ENCODE assay signal across 17 cellular contexts in the genomic region with DNA sequence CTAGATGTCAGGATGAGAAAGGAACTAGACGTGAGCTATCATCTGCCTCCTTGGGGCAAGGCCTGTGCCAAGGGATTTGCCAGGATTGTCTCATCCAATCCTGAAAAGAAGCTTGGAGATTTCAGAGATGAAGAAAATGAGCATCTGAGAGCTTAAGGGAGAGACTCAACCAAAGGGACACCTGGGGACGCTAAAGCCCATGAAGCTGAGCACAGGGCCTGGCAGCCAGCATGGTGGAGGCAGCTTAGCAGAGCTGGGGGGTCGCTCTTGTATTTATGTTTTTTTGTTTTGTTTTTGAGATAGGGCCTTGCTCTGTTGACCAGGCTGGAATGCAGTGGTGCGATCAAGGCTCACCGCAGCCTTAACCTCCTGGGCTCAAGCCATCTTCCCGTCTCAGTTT. TPM values are rescaled to one million over a fixed set of nuclear protein-coding genes. Genes with fewer than 3 reads are reported as not detected.
DNase-seq lines count a peak whose midpoint lies in the region; ATAC-seq and TF ChIP-seq lines count a peak whose summit lies in the region.
"Had no signal": no experiment of that assay in that cellular context is flagged by ENCODE, and none has a peak within 500 bp of the region (broad histone marks: within the 10 kb centered on the region; RNA-seq: fewer than 3 reads in every experiment).

No MANE protein-coding gene starts in this region.

- H3K9me2 ChIP-seq in SK-N-SH: no peaks in the 10 kb centered on the region

- H3K4me3 Mint-ChIP-seq in endodermal cell (no peak overlapping the region), neural progenitor cell (peak overlapping the region; percentile 2)
- H3K4me3 Mint-ChIP-seq: CD14-positive monocyte had no signal

- H3K4me3 ChIP-seq in endodermal cell (ENCODE audit: low read length) (no peak overlapping the region), neural progenitor cell (no peak overlapping the region), sigmoid colon (no peak overlapping the region), SK-N-SH (ENCODE audit: low read depth in 2 of 2, low read length in 1 of 2) (no peak overlapping the region)
- H3K4me3 ChIP-seq: MG63, SJCRH30 had no signal

- H3K79me2 ChIP-seq in neural progenitor cell (ENCODE audit: low read depth): no peaks in the 10 kb centered on the region
- no peaks in the 10 kb centered on the region for H3K79me2 ChIP-seq in SK-N-SH (ENCODE audit: insufficient read depth)

- TF ChIP-seq EP300 in sigmoid colon (IDR thresholded peaks at IDR 0.05): no peak
- no peak for TF ChIP-seq EP300 in SK-N-SH (IDR thresholded peaks at IDR 0.05; ENCODE audit: borderline replicate concordance in 1 of 2, low read depth in 1 of 2, low read length in 1 of 2)

- 85 to 87% methylated on average over 2 to 6 of the region's 6 CpGs for WGBS in endodermal cell (ENCODE audit: insufficient coverage in 1 of 2, insufficient read length in 1 of 2), 2 experiments
- WGBS in sigmoid colon, 2 donors: 94 to 97% methylated on average over 6 of the region's 6 CpGs
- 93% methylated on average over 6 of the region's 6 CpGs for WGBS in SK-N-SH (ENCODE audit: low lambda C conversion rate)

- CTCF ChIA-PET in RWPE1 (lab: Yijun Ruan, JAX) (interaction anchor here (0.9 kb wide), 1 partner anchor 105 kb away, joined by 3 read pairs; no protein-coding TSS in a partner anchor), SK-N-SH (lab: Yijun Ruan, JAX) (interaction anchor here (0.8 to 3.7 kb wide), 9 partner anchors 9 to 106 kb away, joined by 3 to 19 read pairs (median 5); no protein-coding TSS in a partner anchor)

- TF ChIP-seq RAD21 in SK-N-SH (IDR thresholded peaks at IDR 0.05; ENCODE audit: low read length): no peak

- no peak for TF ChIP-seq CTCF in RWPE1 (conservative IDR thresholded peaks at IDR 0.05; ENCODE audit: low read depth)
- no peak for TF ChIP-seq CTCF in endodermal cell (conservative IDR thresholded peaks at IDR 0.05)
- no peak for TF ChIP-seq CTCF in neural progenitor cell (IDR thresholded peaks at IDR 0.05)
- no peak for TF ChIP-seq CTCF in sigmoid colon (IDR thresholded peaks at IDR 0.05)
- no peak for TF ChIP-seq CTCF in SK-N-SH (IDR thresholded peaks at IDR 0.05)

- no peaks in the 10 kb centered on the region for H3K27me3 ChIP-seq in endodermal cell (ENCODE audit: control insufficient read depth, insufficient read depth, low read length, poor library complexity, severe bottlenecking)
- no peaks in the 10 kb centered on the region for H3K27me3 ChIP-seq in neural progenitor cell
- no peaks in the 10 kb centered on the region for H3K27me3 ChIP-seq in sigmoid colon
- no peaks in the 10 kb centered on the region for H3K27me3 ChIP-seq in SK-N-SH (ENCODE audit: insufficient read depth)
- H3K27me3 ChIP-seq: MG63, SJCRH30 had no signal

- H3F3A ChIP-seq in neural progenitor cell (ENCODE audit: low read depth) (peaks cover 26% of the 10 kb centered on the region), SK-N-SH (replicated peaks; ENCODE audit: insufficient read depth) (peaks cover 11% of the 10 kb centered on the region)

- H3K4me2 ChIP-seq in neural progenitor cell (no peak overlapping the region), SK-N-SH (no peak overlapping the region)

- H4K20me1 ChIP-seq in neural progenitor cell (ENCODE audit: low read depth): peaks cover 12% of the 10 kb centered on the region
- H4K20me1 ChIP-seq in SK-N-SH (ENCODE audit: insufficient read depth): no peaks in the 10 kb centered on the region

- H3K9ac ChIP-seq in endodermal cell (ENCODE audit: extremely low read depth, low read length, poor library complexity, severe bottlenecking) (no peak overlapping the region), neural progenitor cell (no peak overlapping the region), SK-N-SH (no peak overlapping the region)

- no peak overlapping the region for H2AFZ ChIP-seq in neural progenitor cell (replicated peaks)
- H2AFZ ChIP-seq in SK-N-SH (ENCODE audit: low read depth): no peak overlapping the region

- H3K27me3 Mint-ChIP-seq in endodermal cell (ENCODE audit: insufficient read depth) (no peaks in the 10 kb centered on the region), neural progenitor cell (ENCODE audit: insufficient read depth, low read depth) (peaks cover 21% of the 10 kb centered on the region)

- ATAC-seq in HG03045 (IDR thresholded peaks at IDR 0.05; ENCODE audit: unreplicated experiment): no peak

- H3K4me1 Mint-ChIP-seq in endodermal cell (peaks cover 24% of the 10 kb centered on the region), neural progenitor cell (peaks cover 32% of the 10 kb centered on the region)

- POLR2A ChIA-PET in RWPE1 (lab: Yijun Ruan, JAX; ENCODE audit: low non-redundant PET): no interaction called here
- POLR2A ChIA-PET in SK-N-SH (lab: Yijun Ruan, JAX): no interaction called here

- H3K27ac ChIP-seq in RWPE1: peak overlapping the region; percentile 99
- no peak overlapping the region for H3K27ac ChIP-seq in endodermal cell (ENCODE audit: low read depth, low read length)
- no peak overlapping the region for H3K27ac ChIP-seq in neural progenitor cell
- H3K27ac ChIP-seq in sigmoid colon: no peak overlapping the region
- no peak overlapping the region for H3K27ac ChIP-seq in SK-N-SH (ENCODE audit: low read depth in 2 of 2, low read length in 1 of 2)

- intact Hi-C loops in sigmoid colon (cut with DNase I): no loop called here

- TF ChIP-seq POLR2A in sigmoid colon (IDR thresholded peaks at IDR 0.05): no peak

- H3K27ac Mint-ChIP-seq in endodermal cell (peak overlapping the region; percentile 56), neural progenitor cell (peak overlapping the region; percentile 35)
- H3K27ac Mint-ChIP-seq: CD14-positive monocyte had no signal

- H3K9me3 Mint-ChIP-seq in endodermal cell (no peaks in the 10 kb centered on the region), neural progenitor cell (no peaks in the 10 kb centered on the region)

- no peaks in the 10 kb centered on the region for H3K36me3 ChIP-seq in endodermal cell (ENCODE audit: control insufficient read depth, insufficient read depth, low read length)
- no peaks in the 10 kb centered on the region for H3K36me3 ChIP-seq in neural progenitor cell
- no peaks in the 10 kb centered on the region for H3K36me3 ChIP-seq in sigmoid colon
- no peaks in the 10 kb centered on the region for H3K36me3 ChIP-seq in SK-N-SH (replicated peaks in 1 of 2; ENCODE audit: control insufficient read depth in 1 of 2, insufficient read depth in 2 of 2, low read length in 1 of 2)
- H3K36me3 ChIP-seq: SJCRH30 had no signal

- H3K36me3 Mint-ChIP-seq in endodermal cell (ENCODE audit: low read depth): peaks cover 13% of the 10 kb centered on the region
- H3K36me3 Mint-ChIP-seq in neural progenitor cell: no peaks in the 10 kb centered on the region

- peaks cover 12% of the 10 kb centered on the region for H3K4me1 ChIP-seq in endodermal cell (ENCODE audit: control insufficient read depth, insufficient read depth, low read length)
- peaks cover 14% of the 10 kb centered on the region for H3K4me1 ChIP-seq in neural progenitor cell
- H3K4me1 ChIP-seq in sigmoid colon: peaks cover 0 to 43% (median 35%) of the 10 kb centered on the region in 4 donors
- H3K4me1 ChIP-seq in SK-N-SH (ENCODE audit: control insufficient read depth in 1 of 2, insufficient read depth in 2 of 2, low read depth in 1 of 2, low read length in 1 of 2): peaks cover 16 to 17% of the 10 kb centered on the region in 2 experiments; a peak in 3 of 4 replicates

- H3K9me3 ChIP-seq in endodermal cell (ENCODE audit: control insufficient read depth, low read length): no peaks in the 10 kb centered on the region
- H3K9me3 ChIP-seq in neural progenitor cell (ENCODE audit: low read depth): no peaks in the 10 kb centered on the region
- no peaks in the 10 kb centered on the region for H3K9me3 ChIP-seq in sigmoid colon
- no peaks in the 10 kb centered on the region for H3K9me3 ChIP-seq in SK-N-SH
- H3K9me3 ChIP-seq: MG63, SJCRH30 had no signal

- peak; percentile 36 for DNase-seq in D341Med (ENCODE audit: low spot score)
- no peak for DNase-seq in RWPE1 (ENCODE audit: low spot score)
- no peak for DNase-seq in endodermal cell
- DNase-seq in neural progenitor cell (ENCODE audit: low spot score): no peak
- no peak for DNase-seq in SKM-1 treated with dmso at 0.1 percent for 144 hours (lab: John Stamatoyannopoulos, UW; ENCODE audit: unreplicated experiment)
- DNase-seq in sigmoid colon: no peak
- DNase-seq in SK-N-SH: no peak
- DNase-seq: GOT3, Karpas-422, MG63, NCI-H1092, NCI-H2081 treated with DMSO at 0.1 percent for 48 hours, NCI-H2227 treated with DMSO at 0.1 percent for 48 hours, NCI-H524, SJCRH30 had no signal

RNA-seq across cellular contexts. Expression of gene GLIS2, which starts 18.4 kb away (rescaled TPM):
- 10 to 100 TPM in 1 of 2 donors, 1 to 10 TPM in 1; 9.1 to 13.2 TPM for total RNA-seq in endodermal cell
- polyA plus RNA-seq in endodermal cell (2013, experiment 1 of 2): 16.6 TPM
- 15.6 TPM for polyA plus RNA-seq in endodermal cell (2013, experiment 2 of 2)
- 0.15 and 1.3 TPM in 2 replicates for total RNA-seq in neural progenitor cell (ENCODE audit: low replicate concordance)
- total RNA-seq in sigmoid colon: 10 to 100 TPM in 1 of 4 donors, 1 to 10 TPM in 3; 5.4 to 11.9 (median 5.7) TPM
- polyA plus RNA-seq in sigmoid colon: 1 to 10 TPM in 2 of 3 donors, under 1 TPM in 1; 0.69 to 4.0 (median 1.8) TPM
- polyA plus RNA-seq in SK-N-SH (2012; rRNA removed): 3.3 and 6.5 TPM in 2 replicates
- 3.5 and 5.8 TPM in 2 replicates for polyA plus RNA-seq in SK-N-SH (2012; cell fraction: cytosol; rRNA removed)
- 18.3 and 22.6 TPM in 2 replicates for polyA plus RNA-seq in SK-N-SH (2012; cell fraction: nucleus; rRNA removed)
- polyA plus RNA-seq: CD14-positive monocyte had no signal

RNA-seq across cellular contexts. Expression of gene TFAP4, which starts 24.7 kb away (rescaled TPM):
- total RNA-seq in endodermal cell: 10 to 100 TPM; 28.2 to 30.1 TPM
- polyA plus RNA-seq in endodermal cell (2013, experiment 1 of 2): 23.3 TPM
- 19.3 TPM for polyA plus RNA-seq in endodermal cell (2013, experiment 2 of 2)
- 19.8 and 24.8 TPM in 2 replicates for total RNA-seq in neural progenitor cell (ENCODE audit: low replicate concordance)
- 1 to 10 TPM; 3.2 to 3.9 (median 3.6) TPM for total RNA-seq in sigmoid colon
- polyA plus RNA-seq in sigmoid colon: 10 to 100 TPM in 1 of 3 donors, 1 to 10 TPM in 2; 2.3 to 11.7 (median 4.8) TPM
- 8.8 and 13.1 TPM in 2 replicates for polyA plus RNA-seq in SK-N-SH (2012; rRNA removed)
- polyA plus RNA-seq in SK-N-SH (2012; cell fraction: cytosol; rRNA removed): 5.4 and 7.4 TPM in 2 replicates
- polyA plus RNA-seq in SK-N-SH (2012; cell fraction: nucleus; rRNA removed): 13.6 and 21.0 TPM in 2 replicates

RNA-seq across cellular contexts. Expression of gene PAM16, which starts 53.6 kb away (rescaled TPM):
- total RNA-seq in endodermal cell (10 to 100 TPM; 57.7 to 66.2 TPM), neural progenitor cell (ENCODE audit: low replicate concordance) (17.0 and 40.8 TPM in 2 replicates), sigmoid colon (10 to 100 TPM; 36.7 to 52.7 (median 43.6) TPM)
- polyA plus RNA-seq in endodermal cell (2013, experiment 1 of 2): 57.2 TPM
- 62.4 TPM for polyA plus RNA-seq in endodermal cell (2013, experiment 2 of 2)
- polyA plus RNA-seq in sigmoid colon (10 to 100 TPM; 36.0 to 57.0 (median 49.0) TPM), SK-N-SH (2012; rRNA removed) (96.3 and 96.4 TPM in 2 replicates)
- polyA plus RNA-seq in SK-N-SH (2012; cell fraction: cytosol; rRNA removed): 52.4 and 75.8 TPM in 2 replicates
- 95.5 and 121 TPM in 2 replicates for polyA plus RNA-seq in SK-N-SH (2012; cell fraction: nucleus; rRNA removed)

RNA-seq across cellular contexts. Expression of gene SRL, which starts 55.6 kb away (rescaled TPM):
- not detected for total RNA-seq in endodermal cell
- 3.6 TPM for polyA plus RNA-seq in endodermal cell (2013, experiment 1 of 2)
- polyA plus RNA-seq in endodermal cell (2013, experiment 2 of 2): 2.6 TPM
- 0.06 and 0.22 TPM in 2 replicates for total RNA-seq in neural progenitor cell (ENCODE audit: low replicate concordance)
- under 1 TPM; 0.33 to 0.83 (median 0.63) TPM for total RNA-seq in sigmoid colon
- 1 to 10 TPM in 1 of 3 donors, under 1 TPM in 2; 0.46 to 1.2 (median 0.60) TPM for polyA plus RNA-seq in sigmoid colon
- not detected in 2 replicates for polyA plus RNA-seq in SK-N-SH (2012; rRNA removed)
- 0.01 and 0.03 TPM in 2 replicates for polyA plus RNA-seq in SK-N-SH (2012; cell fraction: cytosol; rRNA removed)
- not detected in 2 replicates for polyA plus RNA-seq in SK-N-SH (2012; cell fraction: nucleus; rRNA removed)
- polyA plus RNA-seq: CD14-positive monocyte had no signal
